13 cellular contexts compared by ENCODE assay signal in genomic region chr3:25678581-25678980, GRCh38.
"Had no signal": no experiment of that assay in that cellular context is flagged by ENCODE, and none has a peak within 500 bp of the region (broad histone marks: within the 10 kb centered on the region; RNA-seq: fewer than 3 reads in every experiment).

No MANE protein-coding gene starts in this region.

- DNase-seq: activated B cell treated with CpG ODN at 0.5 μM for 24 hours; activated CD4-positive, alpha-beta T cell treated with anti-CD3 and anti-CD28 coated beads, Interleukin-2, amount 10 ng/mL, durations not matched to agents 24 days and 14 days; activated naive CD4-positive, alpha-beta T cell treated with anti-CD3 and anti-CD28 coated beads for 36 hours; activated T-cell treated with anti-CD3 and anti-CD28 coated beads for 4 hours; heart right ventricle; naive B cell; right cardiac atrium had no signal

- ATAC-seq: activated T-helper 17 cell treated with anti-CD3 and anti-CD28 coated beads, Interleukin-2, amount 50 U/mL, for 72 hours; heart right ventricle; right cardiac atrium; SK-N-SH treated with all-trans-retinoic acid at 6 μM for 48 hours; stimulated activated memory B cell treated with anti-CD40 and anti-IgM and Interleukin-4, amounts not matched to agents 10 μg/mL and 1 μg/mL and 100 μg/mL, for 72 hours had no signal

- H3K4me3 ChIP-seq: esophagus muscularis mucosa, heart right ventricle, lung had no signal

- H3K9me3 ChIP-seq: esophagus muscularis mucosa, heart right ventricle, neutrophil had no signal

- H3K27ac ChIP-seq: esophagus muscularis mucosa, heart right ventricle, neutrophil had no signal

- H3K36me3 ChIP-seq: esophagus muscularis mucosa, heart right ventricle, neutrophil had no signal

- H3K4me1 ChIP-seq: esophagus muscularis mucosa, heart right ventricle had no signal

- H3K27me3 ChIP-seq: neutrophil had no signal
